1 cellular context compared by ENCODE assay signal in genomic region chr3:157136647-157137387, GRCh38.
TF ChIP-seq lines count a peak whose summit lies in the region.

No MANE protein-coding gene starts in this region.

TF ChIP-seq in HepG2, 621 proteins besides CTCF, POLR2A, EP300 and RAD21 (continued from another document and continues in another):
- TF ChIP-seq FUBP1 (CRISPR knock-in tag; IDR thresholded peaks at IDR 0.05; ENCODE audit: borderline replicate concordance) (no peak), PTBP1 (IDR thresholded peaks at IDR 0.05; ENCODE audit: low read depth, low read length, poor library complexity, severe bottlenecking) (no peak), ZNF510 (CRISPR knock-in tag; IDR thresholded peaks at IDR 0.05; ENCODE audit: low read depth) (no peak), PAXIP1 (CRISPR knock-in tag; conservative IDR thresholded peaks at IDR 0.05) (peak; percentile 94), ELF1 (CRISPR knock-in tag; IDR thresholded peaks at IDR 0.05) (0 out of 2 replicates have a peak, but pooled peaks have one; percentile 8), KLF11 (CRISPR knock-in tag; IDR thresholded peaks at IDR 0.05) (no peak), SP1 (IDR thresholded peaks at IDR 0.05) (no peak), SP1 (CRISPR knock-in tag; IDR thresholded peaks at IDR 0.05) (no peak), PAX8 (CRISPR knock-in tag; IDR thresholded peaks at IDR 0.05; ENCODE audit: borderline replicate concordance) (0 out of 2 replicates have a peak, but pooled peaks have one; percentile 64), ZSCAN29 (CRISPR knock-in tag; conservative IDR thresholded peaks at IDR 0.05) (peak; percentile 80), TFAP4 (IDR thresholded peaks at IDR 0.05; ENCODE audit: borderline replicate concordance, low read depth) (peak; percentile 67; the same call in 1 of the 2 replicates), ZNF841 (CRISPR knock-in tag; IDR thresholded peaks at IDR 0.05; ENCODE audit: borderline replicate concordance) (no peak), ZNF562 (CRISPR knock-in tag; IDR thresholded peaks at IDR 0.05; ENCODE audit: borderline replicate concordance) (no peak), THRA (CRISPR knock-in tag; IDR thresholded peaks at IDR 0.05; ENCODE audit: borderline replicate concordance) (no peak), CCDC6 (CRISPR knock-in tag; IDR thresholded peaks at IDR 0.05) (peak; percentile 17; the same call in 1 of the 2 replicates), ZNF589 (CRISPR knock-in tag; conservative IDR thresholded peaks at IDR 0.05) (no peak), SALL2 (CRISPR knock-in tag; IDR thresholded peaks at IDR 0.05) (0 out of 2 replicates have a peak, but pooled peaks have one; percentile 48), CCAR2 (optimal IDR thresholded peaks at IDR 0.05; ENCODE audit: low read depth, low read length) (no peak), ZNF775 (CRISPR knock-in tag; IDR thresholded peaks at IDR 0.05; ENCODE audit: borderline replicate concordance) (0 out of 2 replicates have a peak, but pooled peaks have one; percentile 43), ZNF326 (CRISPR knock-in tag; IDR thresholded peaks at IDR 0.05; ENCODE audit: borderline replicate concordance) (no peak), ZNF34 (CRISPR knock-in tag; IDR thresholded peaks at IDR 0.05; ENCODE audit: borderline replicate concordance) (no peak; the same call in 1 of the 2 replicates), ZFP36L2 (CRISPR knock-in tag; IDR thresholded peaks at IDR 0.05) (no peak), SALL1 (CRISPR knock-in tag; IDR thresholded peaks at IDR 0.05) (peak; percentile 96), SNAPC5 (CRISPR knock-in tag; IDR thresholded peaks at IDR 0.05; ENCODE audit: borderline replicate concordance) (no peak), ZBTB38 (CRISPR knock-in tag; IDR thresholded peaks at IDR 0.05) (no peak; the same call in 1 of the 2 replicates), MEIS1 (CRISPR knock-in tag; IDR thresholded peaks at IDR 0.05; ENCODE audit: borderline replicate concordance) (0 out of 2 replicates have a peak, but pooled peaks have one; percentile 54), ZSCAN20 (CRISPR knock-in tag; IDR thresholded peaks at IDR 0.05; ENCODE audit: borderline replicate concordance) (no peak), SRF (IDR thresholded peaks at IDR 0.05; ENCODE audit: low read depth, low read length) (no peak), ESRRA (CRISPR knock-in tag; IDR thresholded peaks at IDR 0.05; ENCODE audit: low read depth) (no peak), MLLT10 (CRISPR knock-in tag; IDR thresholded peaks at IDR 0.05) (no peak), HDAC6 (IDR thresholded peaks at IDR 0.05; ENCODE audit: low read depth, low read length) (no peak), GZF1 (CRISPR knock-in tag; IDR thresholded peaks at IDR 0.05) (no peak), ZNF564 (CRISPR knock-in tag; IDR thresholded peaks at IDR 0.05) (peak; percentile 79; the same call in 1 of the 2 replicates), RORA (CRISPR knock-in tag; IDR thresholded peaks at IDR 0.05) (0 out of 2 replicates have a peak, but pooled peaks have one; percentile 63), ZBTB20 (CRISPR knock-in tag; IDR thresholded peaks at IDR 0.05; ENCODE audit: borderline replicate concordance, low read depth) (peak; percentile 71; the same call in 1 of the 2 replicates), ZNF407 (CRISPR knock-in tag; IDR thresholded peaks at IDR 0.05; ENCODE audit: not compliant biosample characterization) (no peak), PLSCR1 (CRISPR knock-in tag; IDR thresholded peaks at IDR 0.05; ENCODE audit: borderline replicate concordance) (no peak), ZNF276 (CRISPR knock-in tag; IDR thresholded peaks at IDR 0.05; ENCODE audit: low read depth) (no peak; the same call in 1 of the 2 replicates), ARHGAP35 (CRISPR knock-in tag; IDR thresholded peaks at IDR 0.05; ENCODE audit: borderline replicate concordance) (no peak), KLF13 (CRISPR knock-in tag; IDR thresholded peaks at IDR 0.05) (no peak), BRCA1 (CRISPR knock-in tag; IDR thresholded peaks at IDR 0.05) (no peak), ZNF670 (CRISPR knock-in tag; IDR thresholded peaks at IDR 0.05; ENCODE audit: borderline replicate concordance) (no peak), ZNF143 (CRISPR knock-in tag; IDR thresholded peaks at IDR 0.05) (peak; percentile 55; the same call in 1 of the 2 replicates), ZNF282 (IDR thresholded peaks at IDR 0.05; ENCODE audit: partially characterized antibody) (no peak)
